ENCODE assay signal across 18 cellular contexts in genomic region chr22:22816171-22816514, GRCh38.
DNase-seq lines count a peak whose midpoint lies in the region; ATAC-seq, FAIRE-seq and TF ChIP-seq lines count a peak whose summit lies in the region.
"Had no signal": no experiment of that assay in that cellular context is flagged by ENCODE, and none has a peak within 500 bp of the region (broad histone marks: within the 10 kb centered on the region; RNA-seq: fewer than 3 reads in every experiment).

No MANE protein-coding gene starts in this region.

- H3K27me3 Mint-ChIP-seq in activated CD4-positive, alpha-beta T cell treated with anti-CD3 and anti-CD28 coated beads, Interleukin-2, amount 10 ng/mL, durations not matched to agents 24 days and 14 days, result no peaks in the 10 kb centered on the region
- H3K27me3 Mint-ChIP-seq in effector memory CD8-positive, alpha-beta T cell, result no peaks in the 10 kb centered on the region

- peak overlapping the region; percentile 1 for H3K4me3 Mint-ChIP-seq in activated CD4-positive, alpha-beta T cell treated with anti-CD3 and anti-CD28 coated beads, Interleukin-2, amount 10 ng/mL, durations not matched to agents 24 days and 14 days
- peak overlapping the region; percentile 41 to 86 for H3K4me3 Mint-ChIP-seq in effector memory CD8-positive, alpha-beta T cell
- H3K4me3 Mint-ChIP-seq: HFFc6 had no signal

- no peak overlapping the region for H2AFZ ChIP-seq in Karpas-422 (ENCODE audit: low read length)

- FAIRE-seq in GM12892 (lab: Jason Lieb, UNC), result no peak
- FAIRE-seq: G401.6 had no signal

- no peak overlapping the region for H3K9ac ChIP-seq in Karpas-422 (ENCODE audit: low read length)

- H4K20me1 ChIP-seq in Karpas-422 (ENCODE audit: insufficient read depth, low read depth, low read length), result no peaks in the 10 kb centered on the region

- H3K9me2 ChIP-seq in Karpas-422 (replicated peaks; ENCODE audit: insufficient read depth, low read length), result no peaks in the 10 kb centered on the region

- H3K9me3 ChIP-seq in Karpas-422 (ENCODE audit: low read length) (no peaks in the 10 kb centered on the region), thymus (ENCODE audit: control insufficient read depth) (no peaks in the 10 kb centered on the region)

- no peaks in the 10 kb centered on the region for H3K36me3 ChIP-seq in Karpas-422 (ENCODE audit: insufficient read depth, low read length)
- H3K36me3 ChIP-seq in thymus (ENCODE audit: control insufficient read depth, insufficient read depth), result no peaks in the 10 kb centered on the region

- WGBS in thymus, result 94% methylated on average over 6 of the region's 6 CpGs

- H3K9me3 Mint-ChIP-seq in activated CD4-positive, alpha-beta T cell treated with anti-CD3 and anti-CD28 coated beads, Interleukin-2, amount 10 ng/mL, durations not matched to agents 24 days and 14 days, result no peaks in the 10 kb centered on the region
- no peaks in the 10 kb centered on the region for H3K9me3 Mint-ChIP-seq in effector memory CD8-positive, alpha-beta T cell
- H3K9me3 Mint-ChIP-seq: HFFc6 had no signal

- TF ChIP-seq POLR2A in GM12892 (IDR thresholded peaks at IDR 0.05; ENCODE audit: low read depth, low read length), result no peak

- H3K36me3 Mint-ChIP-seq in activated CD4-positive, alpha-beta T cell treated with anti-CD3 and anti-CD28 coated beads, Interleukin-2, amount 10 ng/mL, durations not matched to agents 24 days and 14 days (ENCODE audit: low read depth), result no peaks in the 10 kb centered on the region
- peaks cover 4% of the 10 kb centered on the region for H3K36me3 Mint-ChIP-seq in effector memory CD8-positive, alpha-beta T cell (ENCODE audit: insufficient read depth)

- no peak for DNase-seq in activated CD4-positive, alpha-beta T cell treated with anti-CD3 and anti-CD28 coated beads, Interleukin-2, amount 10 ng/mL, durations not matched to agents 24 days and 14 days
- DNase-seq in activated CD4-positive, alpha-beta T cell treated with anti-CD3 and anti-CD28 coated beads for 4 hours, result no peak
- DNase-seq in Karpas-422 (no peak), caudate nucleus (lab: John Stamatoyannopoulos, UW) (no peak), GM12892 (ENCODE audit: insufficient read length) (no peak)
- DNase-seq in effector memory CD8-positive, alpha-beta T cell, result no peak
- DNase-seq: HFFc6; NCI-H1417 treated with DMSO at 0.1 percent for 48 hours; NCI-H2081; NCI-H526 treated with DMSO at 0.1 percent for 48 hours; NK-92 treated with Interleukin-12 subunit alpha and Interleukin-12 subunit beta, amount 100 ng/mL, for 24 hours; T-helper 1 cell had no signal

- H3K4me3 ChIP-seq in Karpas-422 (ENCODE audit: low read length) (no peak overlapping the region), thymus (ENCODE audit: low read length) (no peak overlapping the region)
- H3K4me3 ChIP-seq: SK-N-MC had no signal

- H3K27ac ChIP-seq in Karpas-422 (ENCODE audit: low read length), result no peak overlapping the region
- peak overlapping the region; percentile 66 for H3K27ac ChIP-seq in thymus (ENCODE audit: low read depth)
- no peak overlapping the region for H3K27ac ChIP-seq in caudate nucleus (ENCODE audit: low read depth, low read length)
- H3K27ac ChIP-seq: C4-2B, SK-N-MC had no signal

- no peaks in the 10 kb centered on the region for H3K27me3 ChIP-seq in Karpas-422 (ENCODE audit: low read length)
- no peaks in the 10 kb centered on the region for H3K27me3 ChIP-seq in thymus (ENCODE audit: control insufficient read depth, insufficient read depth)

- intact Hi-C loops in activated CD4-positive, alpha-beta T cell treated with anti-CD3 and anti-CD28 coated beads, Interleukin-2, amount 10 ng/mL, durations not matched to agents 24 days and 14 days (cut with micrococcal nuclease), result loop anchor here (5.0 kb wide), 1 partner anchor 51 kb away; no protein-coding TSS in a partner anchor

- peaks cover 61% of the 10 kb centered on the region for H3K4me1 Mint-ChIP-seq in activated CD4-positive, alpha-beta T cell treated with anti-CD3 and anti-CD28 coated beads, Interleukin-2, amount 10 ng/mL, durations not matched to agents 24 days and 14 days
- H3K4me1 Mint-ChIP-seq in effector memory CD8-positive, alpha-beta T cell (ENCODE audit: low read depth in 2 of 2), result peaks cover 83 to 91% of the 10 kb centered on the region in 2 donors

- H3K4me1 ChIP-seq in Karpas-422 (ENCODE audit: low read length) (peaks cover 95% of the 10 kb centered on the region), thymus (ENCODE audit: control insufficient read depth, insufficient read depth, low read length) (peaks cover 44% of the 10 kb centered on the region)

- H3K4me2 ChIP-seq in Karpas-422 (ENCODE audit: low read depth, low read length, poor library complexity, severe bottlenecking), result peak overlapping the region; percentile 16

- no peaks in the 10 kb centered on the region for H3K79me2 ChIP-seq in Karpas-422 (ENCODE audit: low read length)

- no peak overlapping the region for H3K27ac Mint-ChIP-seq in activated CD4-positive, alpha-beta T cell treated with anti-CD3 and anti-CD28 coated beads, Interleukin-2, amount 10 ng/mL, durations not matched to agents 24 days and 14 days
- peak overlapping the region; percentile 86 for H3K27ac Mint-ChIP-seq in effector memory CD8-positive, alpha-beta T cell
- H3K27ac Mint-ChIP-seq: HFFc6 had no signal

- no peak for ATAC-seq in effector memory CD8-positive, alpha-beta T cell (replicated peaks)
- ATAC-seq in HG02610 (IDR thresholded peaks at IDR 0.05; ENCODE audit: unreplicated experiment), result no peak
- ATAC-seq: Right ventricle myocardium inferior had no signal
